ENCODE assay signal across 8 cellular contexts in genomic region chr7:75776295-75776971, GRCh38. TPM values are rescaled to one million over a fixed set of nuclear protein-coding genes. Genes with fewer than 3 reads are reported as not detected.
DNase-seq lines count a peak whose midpoint lies in the region; ATAC-seq and TF ChIP-seq lines count a peak whose summit lies in the region.

No MANE protein-coding gene starts in this region.

- in situ Hi-C loops in Caki2 (cut with HindIII; ENCODE audit: low pct_unique_long_range_greater_than_20kb, low sequenced_read_pairs) = no loop called here

- no peak overlapping the region for H2AFZ ChIP-seq in OCI-LY1 (ENCODE audit: low read length)

- TF ChIP-seq CTCF in OCI-LY1 (IDR thresholded peaks at IDR 0.05; ENCODE audit: low read length) (peak; percentile 15; the same call in 1 of the 2 replicates), endothelial cell (IDR thresholded peaks at IDR 0.05; ENCODE audit: unreplicated experiment) (no peak)

- H3K9me2 ChIP-seq in OCI-LY1 (ENCODE audit: low read depth, low read length) = no peaks in the 10 kb centered on the region

- no peak overlapping the region for H3K27ac ChIP-seq in OCI-LY1 (ENCODE audit: low read depth, low read length, poor library complexity, severe bottlenecking)

- peaks cover 2% of the 10 kb centered on the region for H3K27me3 Mint-ChIP-seq in activated T-helper 1 cell treated with anti-CD3 and anti-CD28 coated beads, Interleukin-12 subunit alpha, Interleukin-12 subunit beta, Interleukin-2, Interleukin-4 antibody, amounts not matched to agents 30 ng/mL and 10 ng/mL and 1 ng/mL, durations not matched to agents 14 hours and 24 hours and 36 hours (ENCODE audit: insufficient read depth)
- peaks cover 13 to 14% of the 10 kb centered on the region in 2 donors for H3K27me3 Mint-ChIP-seq in natural killer cell treated with Interleukin-12 subunit alpha and Interleukin-12 subunit beta and Interleukin-15 and Interleukin-18, amount 100 ng/mL, for 72 hours
- H3K27me3 Mint-ChIP-seq in endothelial cell (ENCODE audit: unreplicated experiment) = peaks cover 4% of the 10 kb centered on the region

- 0 out of 2 replicates have a peak, but pooled peaks cover 6% of the 10 kb centered on the region for H3K27me3 ChIP-seq in OCI-LY1 (ENCODE audit: insufficient read depth, low read length)

- peak overlapping the region; percentile 26 for H3K4me3 Mint-ChIP-seq in activated T-helper 1 cell treated with anti-CD3 and anti-CD28 coated beads, Interleukin-12 subunit alpha, Interleukin-12 subunit beta, Interleukin-2, Interleukin-4 antibody, amounts not matched to agents 30 ng/mL and 10 ng/mL and 1 ng/mL, durations not matched to agents 14 hours and 24 hours and 36 hours
- peak overlapping the region; percentile 46 for H3K4me3 Mint-ChIP-seq in natural killer cell treated with Interleukin-12 subunit alpha and Interleukin-12 subunit beta and Interleukin-15 and Interleukin-18, amount 100 ng/mL, for 72 hours
- no peak overlapping the region for H3K4me3 Mint-ChIP-seq in endothelial cell (ENCODE audit: unreplicated experiment)

- H4K20me1 ChIP-seq in OCI-LY1 (ENCODE audit: insufficient read depth, low read length) = no peaks in the 10 kb centered on the region

- no peak overlapping the region for H3K4me2 ChIP-seq in OCI-LY1 (ENCODE audit: low read length)

- intact Hi-C loops in activated T-helper 1 cell treated with anti-CD3 and anti-CD28 coated beads, Interleukin-12 subunit alpha, Interleukin-12 subunit beta, Interleukin-2, Interleukin-4 antibody, amounts not matched to agents 30 ng/mL and 10 ng/mL and 1 ng/mL, durations not matched to agents 14 hours and 24 hours and 36 hours (cut with micrococcal nuclease) = loop anchor here (1.0 to 5.0 kb wide), 4 partner anchors 67 to 233 kb away; no protein-coding TSS in a partner anchor

- H3K36me3 ChIP-seq in OCI-LY1 (ENCODE audit: insufficient read depth, low read length) = no peaks in the 10 kb centered on the region

- peak; percentile 39 for DNase-seq in Caki2 (ENCODE audit: low read depth)
- peak; percentile 24 for DNase-seq in activated T-helper 1 cell treated with anti-CD3 and anti-CD28 coated beads, Interleukin-12 subunit alpha, Interleukin-12 subunit beta, Interleukin-2, Interleukin-4 antibody, amounts not matched to agents 30 ng/mL and 10 ng/mL and 1 ng/mL, durations not matched to agents 14 hours and 24 hours and 36 hours (ENCODE audit: low spot score)
- DNase-seq in natural killer cell treated with Interleukin-12 subunit alpha and Interleukin-12 subunit beta and Interleukin-15 and Interleukin-18, amount 100 ng/mL, for 72 hours (ENCODE audit: low spot score) = peak; percentile 74
- no peak for DNase-seq in NCI-H82 treated with DMSO at 0.1 percent for 48 hours (lab: John Stamatoyannopoulos, UW; ENCODE audit: unreplicated experiment)
- DNase-seq in endothelial cell (ENCODE audit: low spot score) = no peak
- no peak for DNase-seq in HuH-7.5 (ENCODE audit: low spot score)

- no peak overlapping the region for H3K9ac ChIP-seq in OCI-LY1 (ENCODE audit: low read length)

- no peaks in the 10 kb centered on the region for H3F3A ChIP-seq in OCI-LY1 (ENCODE audit: insufficient read depth, low read length)

- no peaks in the 10 kb centered on the region for H3K9me3 ChIP-seq in OCI-LY1 (ENCODE audit: low read length)

- no peak overlapping the region for H3K4me3 ChIP-seq in OCI-LY1 (ENCODE audit: low read depth, low read length, poor library complexity, severe bottlenecking)

- H3K4me1 ChIP-seq in OCI-LY1 (ENCODE audit: insufficient read depth, low read length, severe bottlenecking) = no peaks in the 10 kb centered on the region

- peaks cover 31% of the 10 kb centered on the region for H3K4me1 Mint-ChIP-seq in activated T-helper 1 cell treated with anti-CD3 and anti-CD28 coated beads, Interleukin-12 subunit alpha, Interleukin-12 subunit beta, Interleukin-2, Interleukin-4 antibody, amounts not matched to agents 30 ng/mL and 10 ng/mL and 1 ng/mL, durations not matched to agents 14 hours and 24 hours and 36 hours (ENCODE audit: low read depth)
- peaks cover 30 to 38% of the 10 kb centered on the region in 2 donors for H3K4me1 Mint-ChIP-seq in natural killer cell treated with Interleukin-12 subunit alpha and Interleukin-12 subunit beta and Interleukin-15 and Interleukin-18, amount 100 ng/mL, for 72 hours (ENCODE audit: low read depth in 2 of 2)
- H3K4me1 Mint-ChIP-seq in endothelial cell (ENCODE audit: unreplicated experiment) = peaks cover 8% of the 10 kb centered on the region

- H3K27ac Mint-ChIP-seq in activated T-helper 1 cell treated with anti-CD3 and anti-CD28 coated beads, Interleukin-12 subunit alpha, Interleukin-12 subunit beta, Interleukin-2, Interleukin-4 antibody, amounts not matched to agents 30 ng/mL and 10 ng/mL and 1 ng/mL, durations not matched to agents 14 hours and 24 hours and 36 hours = peak overlapping the region; percentile 83
- H3K27ac Mint-ChIP-seq in natural killer cell treated with Interleukin-12 subunit alpha and Interleukin-12 subunit beta and Interleukin-15 and Interleukin-18, amount 100 ng/mL, for 72 hours = peak overlapping the region; percentile 63 to 74
- no peak overlapping the region for H3K27ac Mint-ChIP-seq in endothelial cell (ENCODE audit: unreplicated experiment)

- ATAC-seq in natural killer cell treated with Interleukin-12 subunit alpha and Interleukin-12 subunit beta and Interleukin-15 and Interleukin-18, amount 100 ng/mL, for 72 hours = peak; percentile 92 to 96
- ATAC-seq in HG02588 (IDR thresholded peaks at IDR 0.05; ENCODE audit: unreplicated experiment) = no peak

- H3K36me3 Mint-ChIP-seq in activated T-helper 1 cell treated with anti-CD3 and anti-CD28 coated beads, Interleukin-12 subunit alpha, Interleukin-12 subunit beta, Interleukin-2, Interleukin-4 antibody, amounts not matched to agents 30 ng/mL and 10 ng/mL and 1 ng/mL, durations not matched to agents 14 hours and 24 hours and 36 hours (ENCODE audit: low read depth) = no peaks in the 10 kb centered on the region
- H3K36me3 Mint-ChIP-seq in natural killer cell treated with Interleukin-12 subunit alpha and Interleukin-12 subunit beta and Interleukin-15 and Interleukin-18, amount 100 ng/mL, for 72 hours = no peaks in the 10 kb centered on the region
- no peaks in the 10 kb centered on the region for H3K36me3 Mint-ChIP-seq in endothelial cell (ENCODE audit: low read depth, unreplicated experiment)

- peaks cover 5% of the 10 kb centered on the region for H3K9me3 Mint-ChIP-seq in activated T-helper 1 cell treated with anti-CD3 and anti-CD28 coated beads, Interleukin-12 subunit alpha, Interleukin-12 subunit beta, Interleukin-2, Interleukin-4 antibody, amounts not matched to agents 30 ng/mL and 10 ng/mL and 1 ng/mL, durations not matched to agents 14 hours and 24 hours and 36 hours
- H3K9me3 Mint-ChIP-seq in natural killer cell treated with Interleukin-12 subunit alpha and Interleukin-12 subunit beta and Interleukin-15 and Interleukin-18, amount 100 ng/mL, for 72 hours = no peaks in the 10 kb centered on the region
- H3K9me3 Mint-ChIP-seq in endothelial cell (ENCODE audit: unreplicated experiment) = no peaks in the 10 kb centered on the region

- H3K79me2 ChIP-seq in OCI-LY1 (ENCODE audit: insufficient read depth, low read length) = no peaks in the 10 kb centered on the region

RNA-seq across cellular contexts. Expression of gene CCL26, which starts 4.4 kb away (rescaled TPM):
- total RNA-seq in Caki2 (2014; rRNA removed; shearing (Covaris generic); ENCODE audit: low replicate concordance) = not detected in 2 replicates
- total RNA-seq in activated T-helper 1 cell treated with anti-CD3 and anti-CD28 coated beads, Interleukin-12 subunit alpha, Interleukin-12 subunit beta, Interleukin-2, Interleukin-4 antibody, amounts not matched to agents 30 ng/mL and 10 ng/mL and 1 ng/mL, durations not matched to agents 14 hours and 24 hours and 36 hours = not detected in 2 replicates
- total RNA-seq in natural killer cell treated with Interleukin-12 subunit alpha and Interleukin-12 subunit beta and Interleukin-15 and Interleukin-18, amount 100 ng/mL, for 72 hours = not detected
- 0.59 TPM for total RNA-seq in endothelial cell (ENCODE audit: unreplicated experiment)

RNA-seq across cellular contexts. Expression of gene CCL24, which starts 37.2 kb away (rescaled TPM):
- not detected in 2 replicates for total RNA-seq in Caki2 (2014; rRNA removed; shearing (Covaris generic); ENCODE audit: low replicate concordance)
- not detected in 2 replicates for total RNA-seq in activated T-helper 1 cell treated with anti-CD3 and anti-CD28 coated beads, Interleukin-12 subunit alpha, Interleukin-12 subunit beta, Interleukin-2, Interleukin-4 antibody, amounts not matched to agents 30 ng/mL and 10 ng/mL and 1 ng/mL, durations not matched to agents 14 hours and 24 hours and 36 hours
- 1 to 10 TPM in 1 of 2 donors, under 1 TPM in 1; 0.90 to 1.1 TPM for total RNA-seq in natural killer cell treated with Interleukin-12 subunit alpha and Interleukin-12 subunit beta and Interleukin-15 and Interleukin-18, amount 100 ng/mL, for 72 hours
- total RNA-seq in endothelial cell (ENCODE audit: unreplicated experiment) = not detected

RNA-seq across cellular contexts. Expression of gene HIP1, which starts 37.7 kb away (rescaled TPM):
- 21.8 and 25.3 TPM in 2 replicates for total RNA-seq in Caki2 (2014; rRNA removed; shearing (Covaris generic); ENCODE audit: low replicate concordance)
- 2.3 and 3.3 TPM in 2 replicates for total RNA-seq in activated T-helper 1 cell treated with anti-CD3 and anti-CD28 coated beads, Interleukin-12 subunit alpha, Interleukin-12 subunit beta, Interleukin-2, Interleukin-4 antibody, amounts not matched to agents 30 ng/mL and 10 ng/mL and 1 ng/mL, durations not matched to agents 14 hours and 24 hours and 36 hours
- 10 to 100 TPM; 13.5 to 22.0 TPM for total RNA-seq in natural killer cell treated with Interleukin-12 subunit alpha and Interleukin-12 subunit beta and Interleukin-15 and Interleukin-18, amount 100 ng/mL, for 72 hours
- total RNA-seq in endothelial cell (ENCODE audit: unreplicated experiment) = 49.3 TPM

Comparison
In these comparisons a context has a peak if more than half of its experiments do, and no peak if none do; other contexts are left out.
1. DNase-seq: peak in Caki2 (single experiment), activated T-helper 1 cell treated with anti-CD3 and anti-CD28 coated beads, Interleukin-12 subunit alpha, Interleukin-12 subunit beta, Interleukin-2, Interleukin-4 antibody, amounts not matched to agents 30 ng/mL and 10 ng/mL and 1 ng/mL, durations not matched to agents 14 hours and 24 hours and 36 hours (single experiment) and natural killer cell treated with Interleukin-12 subunit alpha and Interleukin-12 subunit beta and Interleukin-15 and Interleukin-18, amount 100 ng/mL, for 72 hours (single experiment); none in NCI-H82 treated with DMSO at 0.1 percent for 48 hours (single experiment), endothelial cell (single experiment) and HuH-7.5 (single experiment).